In the genomic region with DNA sequence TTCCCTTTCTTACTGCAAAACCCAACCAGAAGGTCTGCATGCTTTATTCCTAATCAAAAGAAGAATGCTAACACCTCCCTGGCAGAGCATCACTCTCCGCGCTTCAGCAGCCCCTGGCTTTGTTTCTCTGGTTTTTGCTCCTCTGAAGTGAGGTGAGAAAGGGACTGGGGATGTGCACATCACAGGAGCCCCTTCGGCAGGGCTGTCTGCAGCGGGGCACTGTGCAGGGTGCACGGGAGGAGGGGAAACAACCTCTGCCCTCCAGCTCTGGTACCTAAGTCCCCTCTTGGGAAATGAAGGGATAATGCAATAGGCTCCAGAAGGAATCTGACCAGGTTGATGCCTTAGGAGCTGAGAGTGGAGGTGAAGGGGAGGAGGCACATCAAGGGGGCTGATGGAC, we compare ENCODE assay signal across 15 cellular contexts.
DNase-seq lines count a peak whose midpoint lies in the region; ATAC-seq lines count a peak whose summit lies in the region.
"Had no signal": no experiment of that assay in that cellular context is flagged by ENCODE, and none has a peak within 500 bp of the region (broad histone marks: within the 10 kb centered on the region; RNA-seq: fewer than 3 reads in every experiment).

No MANE protein-coding gene starts in this region.

- H3K36me3 ChIP-seq in neuronal stem cell (replicated peaks in 1 of 2; ENCODE audit: control insufficient read depth in 2 of 2, insufficient read depth in 2 of 2, low read length in 2 of 2), result no peaks in the 10 kb centered on the region
- H3K36me3 ChIP-seq: BLaER1 had no signal

- H3K23ac ChIP-seq in neuronal stem cell (ENCODE audit: low read depth, low read length, poor library complexity), result no peak overlapping the region

- CTCF ChIA-PET in activated CD8-positive, alpha-beta memory T cell treated with anti-CD3 and anti-CD28 coated beads, Interleukin-2, amount 10 ng/mL, durations not matched to agents 7 days and 5 days (lab: Charles Lee), result interaction anchor here (1.3 kb wide), 1 partner anchor 9 kb away, joined by 3 read pairs; no protein-coding TSS in a partner anchor

- no peak overlapping the region for H2BK12ac ChIP-seq in neuronal stem cell (ENCODE audit: low read length)

- H2AFZ ChIP-seq in neuronal stem cell (ENCODE audit: low read length), result no peak overlapping the region
- H2AFZ ChIP-seq: GM23338 had no signal

- H3K4me2 ChIP-seq in neuronal stem cell (ENCODE audit: insufficient read depth, low read length, poor library complexity, severe bottlenecking), result no peak overlapping the region
- H3K4me2 ChIP-seq: BLaER1, GM23338 had no signal

- H3K27ac ChIP-seq in neuronal stem cell (replicated peaks; ENCODE audit: low read length), result no peak overlapping the region
- H3K27ac ChIP-seq: BLaER1 had no signal

- H3K9me3 Mint-ChIP-seq in activated CD8-positive, alpha-beta memory T cell treated with anti-CD3 and anti-CD28 coated beads, Interleukin-2, amount 10 ng/mL, durations not matched to agents 7 days and 5 days (ENCODE audit: low read depth), result no peaks in the 10 kb centered on the region
- H3K9me3 Mint-ChIP-seq: GM23338 had no signal

- H3K18ac ChIP-seq in neuronal stem cell (ENCODE audit: low read length), result no peak overlapping the region

- no peak overlapping the region for H2AK5ac ChIP-seq in neuronal stem cell (ENCODE audit: low read depth, low read length)

- peaks cover 0 to 12% of the 10 kb centered on the region in 2 donors for H3K4me1 ChIP-seq in neuronal stem cell (ENCODE audit: control insufficient read depth in 2 of 2, insufficient read depth in 1 of 2, low read depth in 1 of 2, low read length in 2 of 2)
- H3K4me1 ChIP-seq: BLaER1, Caco-2 had no signal

- H3K9ac ChIP-seq in neuronal stem cell (ENCODE audit: low read depth, low read length, poor library complexity), result no peak overlapping the region
- H3K9ac ChIP-seq: BLaER1 had no signal

- H2BK120ac ChIP-seq in neuronal stem cell (ENCODE audit: low read depth, low read length), result no peak overlapping the region

- H3K9me3 ChIP-seq in neuronal stem cell (replicated peaks in 1 of 2; ENCODE audit: control insufficient read depth in 2 of 2, insufficient read depth in 1 of 2, low read depth in 1 of 2, low read length in 2 of 2), result no peaks in the 10 kb centered on the region
- H3K9me3 ChIP-seq: BLaER1 had no signal

- H3K36me3 Mint-ChIP-seq in activated CD8-positive, alpha-beta memory T cell treated with anti-CD3 and anti-CD28 coated beads, Interleukin-2, amount 10 ng/mL, durations not matched to agents 7 days and 5 days, result no peaks in the 10 kb centered on the region
- H3K36me3 Mint-ChIP-seq: CD8-positive, alpha-beta memory T cell had no signal

- no peak overlapping the region for H3K27ac Mint-ChIP-seq in activated CD8-positive, alpha-beta memory T cell treated with anti-CD3 and anti-CD28 coated beads, Interleukin-2, amount 10 ng/mL, durations not matched to agents 7 days and 5 days
- H3K27ac Mint-ChIP-seq: GM23338 had no signal

- H3K4ac ChIP-seq in neuronal stem cell (ENCODE audit: low read length), result no peak overlapping the region

- no peaks in the 10 kb centered on the region for H3K79me1 ChIP-seq in neuronal stem cell (ENCODE audit: low read depth, low read length)

- H3K4me3 Mint-ChIP-seq in activated CD8-positive, alpha-beta memory T cell treated with anti-CD3 and anti-CD28 coated beads, Interleukin-2, amount 10 ng/mL, durations not matched to agents 7 days and 5 days, result no peak overlapping the region
- H3K4me3 Mint-ChIP-seq: CD8-positive, alpha-beta memory T cell; GM23338 had no signal

- no peak for ATAC-seq in activated CD8-positive, alpha-beta memory T cell treated with anti-CD3 and anti-CD28 coated beads, Interleukin-2, amount 10 ng/mL, durations not matched to agents 7 days and 5 days
- no peak for ATAC-seq in GM18511 (IDR thresholded peaks at IDR 0.05; ENCODE audit: unreplicated experiment)

- peak; percentile 25 for DNase-seq in activated CD8-positive, alpha-beta memory T cell treated with anti-CD3 and anti-CD28 coated beads, Interleukin-2, amount 10 ng/mL, durations not matched to agents 7 days and 5 days
- no peak for DNase-seq in activated CD8-positive, alpha-beta memory T cell treated with anti-CD3 and anti-CD28 coated beads, Interleukin-2, amount 50 U/mL, for 4 hours
- DNase-seq in ecto neural progenitor cell (ENCODE audit: low spot score) (peak; percentile 37), neuronal stem cell (ENCODE audit: low spot score) (no peak), ureter (ENCODE audit: low spot score) (peak; percentile 12), NCI-H2227 treated with DMSO at 0.1 percent for 48 hours (lab: John Stamatoyannopoulos, UW) (no peak)
- DNase-seq: 8988T; AML-193; Caco-2; CD8-positive, alpha-beta memory T cell; DND-41; H7 had no signal

- H3K14ac ChIP-seq in neuronal stem cell (ENCODE audit: low read length), result peak overlapping the region; percentile 47

- H3K4me3 ChIP-seq in neuronal stem cell (ENCODE audit: low read length in 2 of 2), result no peak overlapping the region
- H3K4me3 ChIP-seq: BLaER1, GM23338 had no signal

- H3K4me1 Mint-ChIP-seq in activated CD8-positive, alpha-beta memory T cell treated with anti-CD3 and anti-CD28 coated beads, Interleukin-2, amount 10 ng/mL, durations not matched to agents 7 days and 5 days, result no peaks in the 10 kb centered on the region
- H3K4me1 Mint-ChIP-seq: CD8-positive, alpha-beta memory T cell had no signal

- H2BK5ac ChIP-seq in neuronal stem cell (ENCODE audit: low read length), result no peak overlapping the region

- WGBS in neuronal stem cell (ENCODE audit: extremely low coverage in 2 of 2, insufficient read length in 2 of 2, insufficient replicate concordance in 1 of 2), 2 donors, result no CpG with 5 or more reads among the region's 5 CpGs

- no peaks in the 10 kb centered on the region for H3K27me3 ChIP-seq in neuronal stem cell (ENCODE audit: control insufficient read depth in 3 of 3, insufficient read depth in 3 of 3, low read depth in 1 of 3, low read length in 3 of 3)

- no peak overlapping the region for H4K91ac ChIP-seq in neuronal stem cell (ENCODE audit: low read depth, low read length, poor library complexity)

- H2BK15ac ChIP-seq in neuronal stem cell (ENCODE audit: low read length), result no peak overlapping the region

- no peaks in the 10 kb centered on the region for H3K27me3 Mint-ChIP-seq in activated CD8-positive, alpha-beta memory T cell treated with anti-CD3 and anti-CD28 coated beads, Interleukin-2, amount 10 ng/mL, durations not matched to agents 7 days and 5 days

- H4K8ac ChIP-seq in neuronal stem cell (ENCODE audit: low read depth, low read length), result no peak overlapping the region

Comparison
In these comparisons a context has a peak if more than half of its experiments do, and no peak if none do; other contexts are left out.
1. DNase-seq: peak in activated CD8-positive, alpha-beta memory T cell treated with anti-CD3 and anti-CD28 coated beads, Interleukin-2, amount 10 ng/mL, durations not matched to agents 7 days and 5 days (single experiment), ecto neural progenitor cell (single experiment) and ureter (single experiment); none in activated CD8-positive, alpha-beta memory T cell treated with anti-CD3 and anti-CD28 coated beads, Interleukin-2, amount 50 U/mL, for 4 hours (single experiment), neuronal stem cell (single experiment) and NCI-H2227 treated with DMSO at 0.1 percent for 48 hours (single experiment).